ENCODE assay signal across 29 cellular contexts in genomic region chr7:68470836-68471235, GRCh38.
DNase-seq lines count a peak whose midpoint lies in the region; ATAC-seq, FAIRE-seq and TF ChIP-seq lines count a peak whose summit lies in the region.
"Had no signal": no experiment of that assay in that cellular context is flagged by ENCODE, and none has a peak within 500 bp of the region (broad histone marks: within the 10 kb centered on the region; RNA-seq: fewer than 3 reads in every experiment).

No MANE protein-coding gene starts in this region.

- POLR2A ChIA-PET in A549 (lab: Yijun Ruan, JAX), result no interaction called here

- peak overlapping the region in 1 of 2 experiments; percentile 52; a peak in 3 of 6 replicates for H3K27ac ChIP-seq in A549
- no peak overlapping the region for H3K27ac ChIP-seq in esophagus squamous epithelium
- H3K27ac ChIP-seq: C4-2B, cardiac muscle cell, neural progenitor cell, right lobe of liver, upper lobe of right lung had no signal

- ATAC-seq in A549, result peak in 1 of 2 experiments; percentile 30; a peak in 1 of 6 replicates
- ATAC-seq in GM21786 (IDR thresholded peaks at IDR 0.05; ENCODE audit: unreplicated experiment), result no peak
- ATAC-seq in HG03108 (IDR thresholded peaks at IDR 0.05; ENCODE audit: unreplicated experiment), result no peak
- ATAC-seq: activated T-helper 17 cell treated with anti-CD3 and anti-CD28 coated beads, Interleukin-2, amount 50 U/mL, for 72 hours; right lobe of liver; Right ventricle myocardium inferior; stimulated activated effector memory CD8-positive, alpha-beta T cell treated with anti-CD3 and anti-CD28 coated beads, Interleukin-12 subunit alpha, Interleukin-12 subunit beta, amount 100 ng/mL, for 72 hours; upper lobe of right lung had no signal

- H3K4me3 ChIP-seq in A549 (no peak overlapping the region), esophagus squamous epithelium (no peak overlapping the region)
- H3K4me3 ChIP-seq: cardiac muscle cell, HAP-1, neural progenitor cell, right lobe of liver, upper lobe of right lung had no signal

- TF ChIP-seq EP300 in A549 (IDR thresholded peaks at IDR 0.05), result no peak

- CTCF ChIA-PET in A549 (lab: Yijun Ruan, JAX), result no interaction called here

- peak overlapping the region; percentile 44 for H3K4me2 ChIP-seq in A549
- H3K4me2 ChIP-seq: neural progenitor cell had no signal

- H3K9me3 ChIP-seq in A549, result no peaks in the 10 kb centered on the region; the same call in 2 of the 3 replicates
- peaks cover 0 to 5% (median 0%) of the 10 kb centered on the region in 3 donors for H3K9me3 ChIP-seq in esophagus squamous epithelium
- H3K9me3 ChIP-seq: HAP-1, right lobe of liver, upper lobe of right lung had no signal

- H3K27me3 ChIP-seq in esophagus squamous epithelium, result no peaks in the 10 kb centered on the region
- H3K27me3 ChIP-seq: cardiac muscle cell, neural progenitor cell, right lobe of liver, upper lobe of right lung had no signal

- intact Hi-C loops in esophagus squamous epithelium (cut with DNase I), result no loop called here

- DNase-seq in A549 (ENCODE audit: low read depth in 1 of 2, low spot score in 1 of 2), result no peak
- DNase-seq in DMS153 (lab: John Stamatoyannopoulos, UW), result peak; percentile 19
- DNase-seq in NCI-H2029 treated with DMSO at 0.1 percent for 48 hours (lab: John Stamatoyannopoulos, UW), result peak; percentile 15
- peak; percentile 21 for DNase-seq in RPMI8226
- DNase-seq in esophagus squamous epithelium (lab: John Stamatoyannopoulos, UW), result no peak
- DNase-seq in stimulated activated CD4-positive, alpha-beta T cell treated with anti-CD3 and anti-CD28 coated beads, Interleukin-2, amount 100 ng/mL, for 48 hours, result no peak
- DNase-seq: activated CD4-positive, alpha-beta memory T cell treated with anti-CD3 and anti-CD28 coated beads, Interleukin-2, amount 10 ng/mL, durations not matched to agents 7 days and 5 days; activated CD4-positive, CD25-positive, alpha-beta regulatory T cell treated with anti-CD3 and anti-CD28 coated beads, Interleukin-2, amount 50 U/mL, for 72 hours; activated CD8-positive, alpha-beta memory T cell treated with anti-CD3 and anti-CD28 coated beads, Interleukin-2, amount 50 U/mL, for 48 hours; GDM1; mesenchymal stem cell; NCI-H1417 treated with DMSO at 0.1 percent for 48 hours; NCI-H446; right lobe of liver; stimulated activated CD4-positive, alpha-beta T cell treated with anti-CD3 and anti-CD28 coated beads, Interleukin-4, amount 100 ng/mL, for 1 hour; substantia nigra; T-helper 2 cell; upper lobe of right lung had no signal

- no peak for TF ChIP-seq CTCF in A549 (IDR thresholded peaks at IDR 0.05)
- TF ChIP-seq CTCF in esophagus squamous epithelium (IDR thresholded peaks at IDR 0.05), result no peak

- TF ChIP-seq RAD21 in A549 (conservative IDR thresholded peaks at IDR 0.05 in 1 of 2, IDR thresholded peaks at IDR 0.05 in 1 of 2), result no peak

- TF ChIP-seq POLR2A in A549 (IDR thresholded peaks at IDR 0.05; ENCODE audit: low read length), result no peak
- TF ChIP-seq POLR2A in esophagus squamous epithelium (IDR thresholded peaks at IDR 0.05), result no peak

- no peak for FAIRE-seq in A549 (lab: Jason Lieb, UNC)
- FAIRE-seq: D721Med, frontal cortex had no signal

- H3K4me1 ChIP-seq in A549 (no peaks in the 10 kb centered on the region), esophagus squamous epithelium (no peaks in the 10 kb centered on the region)
- H3K4me1 ChIP-seq: HAP-1, right lobe of liver, upper lobe of right lung had no signal

- whole genome bisulfite sequencing in A549 (ENCODE audit: missing lambda C conversion rate), result 31% methylated on average over 11 of the region's 11 CpGs
- WGBS in esophagus squamous epithelium, 2 donors, result 61 to 82% methylated on average over 6 to 8 of the region's 11 CpGs

- no peaks in the 10 kb centered on the region for H3K36me3 ChIP-seq in esophagus squamous epithelium
- H3K36me3 ChIP-seq: cardiac muscle cell, HAP-1, neural progenitor cell, right lobe of liver, upper lobe of right lung had no signal

TF ChIP-seq in A549, 52 proteins besides CTCF, POLR2A, EP300 and RAD21:
- TF ChIP-seq ATOH8 (CRISPR knock-in tag; IDR thresholded peaks at IDR 0.05; ENCODE audit: low read depth) (no peak), JUNB (IDR thresholded peaks at IDR 0.05) (no peak), KDM1A (IDR thresholded peaks at IDR 0.05; ENCODE audit: low read depth) (no peak), RARB (CRISPR knock-in tag; IDR thresholded peaks at IDR 0.05) (no peak), BHLHE40 (IDR thresholded peaks at IDR 0.05; ENCODE audit: low read depth, low read length) (no peak), CEBPB (IDR thresholded peaks at IDR 0.05) (no peak), USF2 (IDR thresholded peaks at IDR 0.05) (no peak), PHF8 (IDR thresholded peaks at IDR 0.05; ENCODE audit: borderline replicate concordance, low read depth) (no peak), EHMT2 (IDR thresholded peaks at IDR 0.05; ENCODE audit: low read depth) (no peak), E2F6 (IDR thresholded peaks at IDR 0.05; ENCODE audit: borderline replicate concordance, low read depth) (no peak), HES2 (IDR thresholded peaks at IDR 0.05) (no peak), TP53 (CRISPR knock-in tag; IDR thresholded peaks at IDR 0.05) (no peak), RFX5 (IDR thresholded peaks at IDR 0.05) (no peak), ZFP36 (IDR thresholded peaks at IDR 0.05; ENCODE audit: borderline replicate concordance, partially characterized antibody) (no peak), EHF (CRISPR knock-in tag; IDR thresholded peaks at IDR 0.05) (no peak), HEYL (CRISPR knock-in tag; IDR thresholded peaks at IDR 0.05) (no peak)

Comparison
In these comparisons a context has a peak if more than half of its experiments do, and no peak if none do; other contexts are left out.
1. DNase-seq: peak in DMS153 (single experiment), NCI-H2029 treated with DMSO at 0.1 percent for 48 hours (single experiment) and RPMI8226 (single experiment); none in A549 (0 of 2), esophagus squamous epithelium (single experiment) and stimulated activated CD4-positive, alpha-beta T cell treated with anti-CD3 and anti-CD28 coated beads, Interleukin-2, amount 100 ng/mL, for 48 hours (0 of 2).